1 cellular context compared by ENCODE assay signal in genomic region chr3:156303316-156303715, GRCh38.
TF ChIP-seq lines count a peak whose summit lies in the region.

No MANE protein-coding gene starts in this region.

TF ChIP-seq in IMR-90, 13 proteins besides CTCF, POLR2A, EP300 and RAD21 (continued from another document):
- no peak for TF ChIP-seq RFX5 (IDR thresholded peaks at IDR 0.05; ENCODE audit: low read depth, low read length)
TF ChIP-seq in IMR-90: peak in this region for 0.
